8 cellular contexts compared by ENCODE assay signal in the genomic region with DNA sequence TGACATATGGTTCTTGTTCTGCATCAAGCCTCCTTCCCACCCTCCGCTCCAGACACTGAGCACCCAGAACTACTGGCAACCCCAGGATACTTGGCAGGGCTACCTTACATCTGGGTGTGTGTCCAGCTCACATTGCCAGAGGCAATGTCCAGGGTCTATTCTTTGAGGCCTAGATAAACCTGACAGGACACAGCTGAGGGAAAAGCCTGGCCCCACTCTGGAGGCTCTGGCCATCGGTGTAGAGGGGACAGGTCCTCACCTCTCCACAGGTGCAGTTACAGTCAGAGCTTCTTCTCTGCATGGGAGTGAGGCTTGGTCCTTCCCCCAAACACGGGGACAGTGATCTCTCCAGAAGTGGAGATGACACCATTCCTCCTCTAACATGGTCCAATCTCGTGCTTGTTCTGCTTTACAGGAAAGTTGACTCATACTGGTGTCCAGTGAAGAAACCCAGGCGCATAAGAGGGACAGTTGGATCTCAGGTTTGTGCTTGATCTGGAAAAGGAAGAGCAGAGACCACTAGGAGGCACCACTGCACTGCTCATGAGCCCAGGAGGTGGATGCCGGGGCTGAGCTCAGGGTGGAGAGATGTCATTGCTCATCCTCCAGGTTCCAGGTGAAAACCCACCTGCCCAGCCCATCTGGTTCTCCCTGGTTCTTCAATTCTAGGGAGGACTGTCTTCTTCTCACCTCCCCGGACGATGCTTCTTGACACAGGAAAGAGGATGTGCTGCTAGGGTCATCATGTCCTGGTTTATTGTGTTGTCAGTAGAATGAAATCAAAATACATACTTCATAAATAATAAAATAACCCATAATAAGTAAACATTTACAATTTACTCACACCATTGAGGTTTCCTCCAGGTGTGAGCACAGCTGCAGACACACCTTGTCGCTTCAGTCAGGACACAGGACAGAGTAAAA. TPM values are rescaled to one million over a fixed set of nuclear protein-coding genes. Genes with fewer than 3 reads are reported as not detected.
A peak's percentile ranks its signal among the peaks of the same experiment; 100 is the strongest.
DNase-seq lines count a peak whose midpoint lies in the region; ATAC-seq and TF ChIP-seq lines count a peak whose summit lies in the region.

No MANE protein-coding gene starts in this region.

- H3K27me3 ChIP-seq in PC-9 (ENCODE audit: insufficient read depth, low read depth) (no peaks in the 10 kb centered on the region), neural progenitor cell (no peaks in the 10 kb centered on the region)

- H3K9ac ChIP-seq in neural progenitor cell, result no peak overlapping the region

- H3K9me3 Mint-ChIP-seq in activated T-cell treated with anti-CD3 and anti-CD28 coated beads, Interleukin-2, amount 50 U/mL, for 4 hours, result no peaks in the 10 kb centered on the region
- H3K9me3 Mint-ChIP-seq in neural progenitor cell (no peaks in the 10 kb centered on the region), type B pancreatic cell (no peaks in the 10 kb centered on the region)

- H3K4me3 ChIP-seq in HEK293 (ENCODE audit: low read depth, low read length) (no peak overlapping the region), PC-9 (no peak overlapping the region), fibroblast of mammary gland (ENCODE audit: control insufficient read depth, low read depth, low read length) (no peak overlapping the region), neural progenitor cell (no peak overlapping the region)

- H4K20me1 ChIP-seq in PC-9 (ENCODE audit: insufficient read depth) (peaks cover 4% of the 10 kb centered on the region; the same call in 1 of the 2 replicates), neural progenitor cell (ENCODE audit: low read depth) (peaks cover 4% of the 10 kb centered on the region)

- H3K36me3 ChIP-seq in HEK293 (ENCODE audit: control insufficient read depth in 2 of 2, insufficient read depth in 1 of 2, low read length in 2 of 2) (peaks cover 0 to 11% of the 10 kb centered on the region in 2 experiments; a peak in 1 of 3 replicates), PC-9 (ENCODE audit: low read depth) (no peaks in the 10 kb centered on the region), neural progenitor cell (no peaks in the 10 kb centered on the region)

- H3K9me2 ChIP-seq in PC-9 (ENCODE audit: insufficient read depth), result no peaks in the 10 kb centered on the region

- H3F3A ChIP-seq in PC-9 (ENCODE audit: insufficient read depth, low read depth), result no peaks in the 10 kb centered on the region
- H3F3A ChIP-seq in neural progenitor cell (ENCODE audit: low read depth), result no peaks in the 10 kb centered on the region

- DNase-seq in COLO668 (lab: John Stamatoyannopoulos, UW; ENCODE audit: unreplicated experiment), result peak; percentile 66
- peak; percentile 61 to 66 for DNase-seq in PC-9
- DNase-seq in activated T-cell treated with anti-CD3 and anti-CD28 coated beads, Interleukin-2, amount 50 U/mL, for 4 hours, result peak; percentile 69
- peak; percentile 83 for DNase-seq in fibroblast of mammary gland (ENCODE audit: low read depth)
- DNase-seq in neural progenitor cell (ENCODE audit: low spot score), result peak; percentile 82
- no peak for DNase-seq in type B pancreatic cell (ENCODE audit: extremely low spot score, unreplicated experiment)
- DNase-seq in KG1 (lab: John Stamatoyannopoulos, UW), result no peak

- no peak overlapping the region for H3K27ac Mint-ChIP-seq in neural progenitor cell
- H3K27ac Mint-ChIP-seq in type B pancreatic cell, result no peak overlapping the region

- no peak overlapping the region for H2AFZ ChIP-seq in PC-9
- no peak overlapping the region for H2AFZ ChIP-seq in neural progenitor cell (replicated peaks)

- peak; percentile 89 to 91 for ATAC-seq in activated T-cell treated with anti-CD3 and anti-CD28 coated beads, Interleukin-2, amount 50 U/mL, for 4 hours

- BruUV-seq in PC-9 (replicated peaks; lab: Mats Ljungman, UMichigan), result no TSS peak

- intact Hi-C loops in PC-9 (cut with micrococcal nuclease; ENCODE audit: unreplicated experiment), result loop anchor here (1.0 to 2.0 kb wide), 3 partner anchors 55 to 275 kb away; no protein-coding TSS in a partner anchor

- no peaks in the 10 kb centered on the region for H3K79me2 ChIP-seq in PC-9 (ENCODE audit: low read depth)
- no peaks in the 10 kb centered on the region for H3K79me2 ChIP-seq in neural progenitor cell (ENCODE audit: low read depth)

- H3K27me3 Mint-ChIP-seq in activated T-cell treated with anti-CD3 and anti-CD28 coated beads, Interleukin-2, amount 50 U/mL, for 4 hours (ENCODE audit: low read depth), result no peaks in the 10 kb centered on the region
- H3K27me3 Mint-ChIP-seq in neural progenitor cell (ENCODE audit: insufficient read depth, low read depth) (peaks cover 16% of the 10 kb centered on the region), type B pancreatic cell (peaks cover 67% of the 10 kb centered on the region)

- CTCF ChIA-PET in HEK293 (lab: Yijun Ruan, JAX) (interaction anchor here (0.5 to 10.6 kb wide), 44 partner anchors 10 to 1380 kb away, joined by 3 to 158 read pairs (median 6); no protein-coding TSS in a partner anchor), PC-9 (lab: Charles Lee) (interaction anchor here (0.5 to 1.1 kb wide), 6 partner anchors 11 to 97 kb away, joined by 3 to 7 read pairs (median 4); no protein-coding TSS in a partner anchor)

- H3K4me3 Mint-ChIP-seq in activated T-cell treated with anti-CD3 and anti-CD28 coated beads, Interleukin-2, amount 50 U/mL, for 4 hours, result no peak overlapping the region
- H3K4me3 Mint-ChIP-seq in neural progenitor cell, result no peak overlapping the region
- H3K4me3 Mint-ChIP-seq in type B pancreatic cell, result no peak overlapping the region

- H3K4me1 Mint-ChIP-seq in activated T-cell treated with anti-CD3 and anti-CD28 coated beads, Interleukin-2, amount 50 U/mL, for 4 hours (ENCODE audit: low read depth), result peaks cover 3% of the 10 kb centered on the region
- H3K4me1 Mint-ChIP-seq in neural progenitor cell (no peaks in the 10 kb centered on the region), type B pancreatic cell (ENCODE audit: unreplicated experiment) (no peaks in the 10 kb centered on the region)

- no peak overlapping the region for H3K4me2 ChIP-seq in PC-9
- H3K4me2 ChIP-seq in neural progenitor cell, result no peak overlapping the region

- H3K27ac ChIP-seq in HEK293 (ENCODE audit: extremely low read depth, low read depth, low read length) (no peak overlapping the region), PC-9 (no peak overlapping the region), neural progenitor cell (no peak overlapping the region)

- no peaks in the 10 kb centered on the region for H3K4me1 ChIP-seq in HEK293 (ENCODE audit: control insufficient read depth, insufficient read depth, low read length)
- no peaks in the 10 kb centered on the region for H3K4me1 ChIP-seq in PC-9 (replicated peaks; ENCODE audit: insufficient read depth)
- no peaks in the 10 kb centered on the region for H3K4me1 ChIP-seq in neural progenitor cell

- POLR2A ChIA-PET in HEK293 (lab: Yijun Ruan, JAX), result interaction anchor here (1.0 kb wide), 1 partner anchor 15 kb away, joined by 3 read pairs; no protein-coding TSS in a partner anchor
- POLR2A ChIA-PET in PC-9 (lab: Charles Lee; ENCODE audit: unreplicated experiment), result interaction anchor here (0.6 to 0.7 kb wide), 3 partner anchors 10 to 105 kb away, joined by 3 to 6 read pairs (median 4); no protein-coding TSS in a partner anchor

- H3K9me3 ChIP-seq in HEK293 (ENCODE audit: control insufficient read depth, insufficient read depth, low read depth, low read length), result no peaks in the 10 kb centered on the region
- H3K9me3 ChIP-seq in PC-9 (ENCODE audit: insufficient read depth, low read depth), result no peaks in the 10 kb centered on the region
- no peaks in the 10 kb centered on the region for H3K9me3 ChIP-seq in neural progenitor cell (ENCODE audit: low read depth)

- no peaks in the 10 kb centered on the region for H3K36me3 Mint-ChIP-seq in activated T-cell treated with anti-CD3 and anti-CD28 coated beads, Interleukin-2, amount 50 U/mL, for 4 hours (ENCODE audit: insufficient read depth)
- H3K36me3 Mint-ChIP-seq in neural progenitor cell (no peaks in the 10 kb centered on the region), type B pancreatic cell (no peaks in the 10 kb centered on the region)

- TF ChIP-seq CTCF in HEK293 (tag by site-specific recombination; IDR thresholded peaks at IDR 0.05) (peak; percentile 87), PC-9 (conservative IDR thresholded peaks at IDR 0.05) (peak; percentile 90), fibroblast of mammary gland (conservative IDR thresholded peaks at IDR 0.05; ENCODE audit: control insufficient read depth, insufficient read depth, low read depth, low read length) (peak; percentile 82), neural progenitor cell (IDR thresholded peaks at IDR 0.05) (peak; percentile 81), type B pancreatic cell (conservative IDR thresholded peaks at IDR 0.05) (peak; percentile 77)

TF ChIP-seq in HEK293, 187 proteins besides CTCF, POLR2A, EP300 and RAD21:
- peak; percentile 65; the same call in 1 of the 2 replicates for TF ChIP-seq ZEB2 (tag by site-specific recombination; IDR thresholded peaks at IDR 0.05)
- TF ChIP-seq ZNF654 (tag by site-specific recombination; IDR thresholded peaks at IDR 0.05; ENCODE audit: low read depth), result peak; percentile 90
- TF ChIP-seq, protein P1, sequence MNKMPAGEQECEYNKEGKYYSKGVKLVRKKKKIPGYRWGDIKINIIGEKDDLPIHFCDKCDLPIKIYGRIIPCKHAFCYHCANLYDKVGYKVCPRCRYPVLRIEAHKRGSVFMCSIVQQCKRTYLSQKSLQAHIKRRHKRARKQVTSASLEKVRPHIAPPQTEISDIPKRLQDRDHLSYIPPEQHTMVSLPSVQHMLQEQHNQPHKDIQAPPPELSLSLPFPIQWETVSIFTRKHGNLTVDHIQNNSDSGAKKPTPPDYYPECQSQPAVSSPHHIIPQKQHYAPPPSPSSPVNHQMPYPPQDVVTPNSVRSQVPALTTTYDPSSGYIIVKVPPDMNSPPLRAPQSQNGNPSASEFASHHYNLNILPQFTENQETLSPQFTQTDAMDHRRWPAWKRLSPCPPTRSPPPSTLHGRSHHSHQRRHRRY (tag by site-specific recombination; IDR thresholded peaks at IDR 0.05), result no peak

RNA-seq across cellular contexts. Expression of gene HLA-F, which starts 14.7 kb away (rescaled TPM):
- total RNA-seq in PC-9 (2021), result 7.6 and 12.5 TPM in 2 replicates
- total RNA-seq in activated T-cell treated with anti-CD3 and anti-CD28 coated beads, Interleukin-2, amount 50 U/mL, for 4 hours, result 100 to 1,000 TPM; 185 to 341 (median 228) TPM
- 0.56 TPM in 1 of 2 replicates, not detected in the other for total RNA-seq in neural progenitor cell (ENCODE audit: low replicate concordance)
- total RNA-seq in type B pancreatic cell (ENCODE audit: low replicate concordance), result 2.8 and 13.2 TPM in 2 replicates

RNA-seq across cellular contexts. Expression of gene ZFP57, which starts 57.0 kb away (rescaled TPM):
- total RNA-seq in PC-9 (2021), result 0.98 and 1.1 TPM in 2 replicates
- not detected for total RNA-seq in activated T-cell treated with anti-CD3 and anti-CD28 coated beads, Interleukin-2, amount 50 U/mL, for 4 hours
- total RNA-seq in neural progenitor cell (ENCODE audit: low replicate concordance), result not detected in 2 replicates
- total RNA-seq in type B pancreatic cell (ENCODE audit: low replicate concordance), result not detected in 2 replicates

Comparison
In these comparisons a context has a peak if more than half of its experiments do, and no peak if none do; other contexts are left out.
1. DNase-seq: peak in COLO668 (single experiment), PC-9 (2 of 2), activated T-cell treated with anti-CD3 and anti-CD28 coated beads, Interleukin-2, amount 50 U/mL, for 4 hours (single experiment), fibroblast of mammary gland (single experiment) and neural progenitor cell (single experiment); none in type B pancreatic cell (single experiment) and KG1 (single experiment).
2. RNA of gene HLA-F, which starts 14.7 kb away (total RNA-seq): 185 to 341 TPM in activated T-cell treated with anti-CD3 and anti-CD28 coated beads, Interleukin-2, amount 50 U/mL, for 4 hours; 7.6 to 12.5 TPM in PC-9, 2.8 to 13.2 TPM in type B pancreatic cell and 0.56 TPM in neural progenitor cell; every median in the first group is over 10 times any median in the second.
3. Peak in every context shown above with its lines, with median percentiles within 50 percentile points of each other: CTCF ChIP-seq.